15 cellular contexts compared by ENCODE assay signal in genomic region chr6:21102624-21103023, GRCh38.
DNase-seq lines count a peak whose midpoint lies in the region; ATAC-seq and TF ChIP-seq lines count a peak whose summit lies in the region.
"Had no signal": no experiment of that assay in that cellular context is flagged by ENCODE, and none has a peak within 500 bp of the region (broad histone marks: within the 10 kb centered on the region; RNA-seq: fewer than 3 reads in every experiment).

No MANE protein-coding gene starts in this region.

- H3K4me3 Mint-ChIP-seq in type B pancreatic cell = peak overlapping the region; percentile 16

- in situ Hi-C loops in Panc1 (cut with HindIII; ENCODE audit: low pct_unique_long_range_greater_than_20kb, low sequenced_read_pairs) = no loop called here

- WGBS in hepatocyte (ENCODE audit: low lambda C conversion rate, missing lambda C conversion rate) = 72% methylated on average over 7 of the region's 7 CpGs

- TF ChIP-seq CTCF in Panc1 (IDR thresholded peaks at IDR 0.05) = no peak
- no peak for TF ChIP-seq CTCF in hepatocyte (IDR thresholded peaks at IDR 0.05; ENCODE audit: poor library complexity)
- no peak for TF ChIP-seq CTCF in type B pancreatic cell (conservative IDR thresholded peaks at IDR 0.05)

- no peaks in the 10 kb centered on the region for H4K20me1 ChIP-seq in hepatocyte (ENCODE audit: insufficient read depth, poor library complexity, severe bottlenecking)

- H3K9me3 Mint-ChIP-seq in type B pancreatic cell = peaks cover 6% of the 10 kb centered on the region
- H3K9me3 Mint-ChIP-seq: IgD-negative memory B cell had no signal

- H3K9me2 ChIP-seq in hepatocyte (replicated peaks; ENCODE audit: insufficient read depth) = no peaks in the 10 kb centered on the region

- H3K9me3 ChIP-seq in Panc1 (ENCODE audit: control insufficient read depth, insufficient read depth, low read depth, low read length) = no peaks in the 10 kb centered on the region
- H3K9me3 ChIP-seq in hepatocyte (ENCODE audit: low read depth) = no peaks in the 10 kb centered on the region

- ATAC-seq in Panc1 (no peak), GM18867 (IDR thresholded peaks at IDR 0.05; ENCODE audit: unreplicated experiment) (no peak), GM19397 (IDR thresholded peaks at IDR 0.05; ENCODE audit: unreplicated experiment) (no peak)

- intact Hi-C loops in Panc1 (cut with micrococcal nuclease; ENCODE audit: unreplicated experiment) = loop anchor here (10.0 kb wide), 1 partner anchor 228 kb away; no protein-coding TSS in a partner anchor

- H3K4me3 ChIP-seq in Panc1 (ENCODE audit: low read depth in 2 of 2, low read length in 2 of 2) (no peak overlapping the region), hepatocyte (no peak overlapping the region)

- no peaks in the 10 kb centered on the region for H3K79me2 ChIP-seq in hepatocyte

- POLR2A ChIA-PET in Panc1 (lab: Charles Lee) = no interaction called here

- no peaks in the 10 kb centered on the region for H3K27me3 ChIP-seq in Panc1 (ENCODE audit: control insufficient read depth, insufficient read depth, low read length)
- no peaks in the 10 kb centered on the region for H3K27me3 ChIP-seq in hepatocyte

- peaks cover 52% of the 10 kb centered on the region for H3K4me1 Mint-ChIP-seq in type B pancreatic cell (ENCODE audit: unreplicated experiment)

- CTCF ChIA-PET in Panc1 (lab: Charles Lee) = no interaction called here

- peak; percentile 17 for DNase-seq in NCI-H748 (lab: John Stamatoyannopoulos, UW; ENCODE audit: unreplicated experiment)
- no peak for DNase-seq in NCI-H748 treated with DMSO at 0.1 percent for 48 hours (lab: John Stamatoyannopoulos, UW)
- DNase-seq in Panc1 (ENCODE audit: low read depth, low spot score) = no peak
- no peak for DNase-seq in hepatocyte (ENCODE audit: low spot score)
- no peak for DNase-seq in type B pancreatic cell (ENCODE audit: extremely low spot score, unreplicated experiment)
- DNase-seq in SKM-1 (lab: John Stamatoyannopoulos, UW; ENCODE audit: unreplicated experiment) = no peak
- DNase-seq: DND-41, GF-D8, MV-4-11, NCI-H1436, NCI-H2081, NCI-H526 had no signal

- H2AFZ ChIP-seq in hepatocyte = no peak overlapping the region

- peaks cover 3% of the 10 kb centered on the region for H3K36me3 Mint-ChIP-seq in type B pancreatic cell

- H3K27ac ChIP-seq in Panc1 (ENCODE audit: low read length) = peak overlapping the region; percentile 34; the same call in 1 of the 2 replicates
- peak overlapping the region; percentile 6 for H3K27ac ChIP-seq in hepatocyte

- H3K4me2 ChIP-seq in hepatocyte = no peak overlapping the region

- H3K27me3 Mint-ChIP-seq in type B pancreatic cell = no peaks in the 10 kb centered on the region
- H3K27me3 Mint-ChIP-seq: IgD-negative memory B cell had no signal

- BruUV-seq in Panc1 (replicated peaks; lab: Mats Ljungman, UMichigan) = no TSS peak

- H3K36me3 ChIP-seq in Panc1 (ENCODE audit: control insufficient read depth, insufficient read depth, low read length) (no peaks in the 10 kb centered on the region), hepatocyte (replicated peaks; ENCODE audit: insufficient read depth, low read depth) (no peaks in the 10 kb centered on the region)

- peak overlapping the region; percentile 61 for H3K27ac Mint-ChIP-seq in type B pancreatic cell

- H3K4me1 ChIP-seq in Panc1 (ENCODE audit: control insufficient read depth, insufficient read depth, low read length) (no peaks in the 10 kb centered on the region), hepatocyte (ENCODE audit: insufficient read depth) (peaks cover 13% of the 10 kb centered on the region)
